Comparison of ENCODE assay signal across 1 cellular context in the genomic region with DNA sequence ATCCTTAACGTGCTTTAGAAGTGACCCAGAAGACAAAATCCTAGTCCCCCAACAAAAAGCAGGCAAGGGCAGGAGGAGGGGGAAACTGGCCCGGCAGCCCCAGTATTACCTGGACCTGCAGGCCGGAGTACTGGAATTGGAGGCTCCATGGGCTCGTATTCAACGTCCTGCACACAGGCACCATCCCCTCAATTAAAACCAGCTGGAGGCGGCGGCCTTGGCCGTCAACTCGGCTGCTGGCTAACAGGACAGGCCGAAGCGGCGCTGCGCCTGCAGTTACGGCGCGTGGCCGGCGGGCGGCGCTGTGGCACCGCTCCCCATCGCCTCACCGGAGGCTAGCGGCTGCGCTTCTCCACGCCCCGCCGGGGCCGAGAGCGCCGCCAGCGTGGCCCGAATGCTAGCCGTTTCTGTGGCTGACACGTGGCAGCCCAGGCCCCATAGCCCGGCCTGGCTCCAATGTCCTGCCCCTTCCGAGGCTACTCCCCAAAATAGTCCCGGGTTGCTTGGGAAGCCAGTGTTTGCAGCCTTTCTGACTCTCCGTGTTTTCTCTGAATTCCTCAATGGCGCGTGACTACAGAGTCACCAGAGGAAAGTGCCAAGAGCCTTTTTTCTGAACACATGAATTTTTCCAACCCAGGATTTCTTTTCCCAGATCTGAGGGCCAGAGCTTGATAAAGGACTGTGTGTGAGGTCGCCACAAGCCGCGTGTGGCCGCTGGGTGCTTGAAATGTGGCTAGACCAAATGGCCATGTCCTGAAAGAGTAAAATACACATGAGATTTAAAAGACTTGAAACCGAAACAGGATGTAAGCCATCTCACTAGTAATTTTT.
A peak's percentile ranks its signal among the peaks of the same experiment; 100 is the strongest.
TF ChIP-seq lines count a peak whose summit lies in the region.

No MANE protein-coding gene starts in this region.

TF ChIP-seq in K562, 482 proteins besides CTCF, POLR2A, EP300 and RAD21 (continued from another document and continues in another):
- TF ChIP-seq, protein P1, sequence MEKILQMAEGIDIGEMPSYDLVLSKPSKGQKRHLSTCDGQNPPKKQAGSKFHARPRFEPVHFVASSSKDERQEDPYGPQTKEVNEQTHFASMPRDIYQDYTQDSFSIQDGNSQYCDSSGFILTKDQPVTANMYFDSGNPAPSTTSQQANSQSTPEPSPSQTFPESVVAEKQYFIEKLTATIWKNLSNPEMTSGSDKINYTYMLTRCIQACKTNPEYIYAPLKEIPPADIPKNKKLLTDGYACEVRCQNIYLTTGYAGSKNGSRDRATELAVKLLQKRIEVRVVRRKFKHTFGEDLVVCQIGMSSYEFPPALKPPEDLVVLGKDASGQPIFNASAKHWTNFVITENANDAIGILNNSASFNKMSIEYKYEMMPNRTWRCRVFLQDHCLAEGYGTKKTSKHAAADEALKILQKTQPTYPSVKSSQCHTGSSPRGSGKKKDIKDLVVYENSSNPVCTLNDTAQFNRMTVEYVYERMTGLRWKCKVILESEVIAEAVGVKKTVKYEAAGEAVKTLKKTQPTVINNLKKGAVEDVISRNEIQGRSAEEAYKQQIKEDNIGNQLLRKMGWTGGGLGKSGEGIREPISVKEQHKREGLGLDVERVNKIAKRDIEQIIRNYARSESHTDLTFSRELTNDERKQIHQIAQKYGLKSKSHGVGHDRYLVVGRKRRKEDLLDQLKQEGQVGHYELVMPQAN (IDR thresholded peaks at IDR 0.05; ENCODE audit: borderline replicate concordance), result peak; percentile 90
- TF ChIP-seq STAT5B (CRISPR knock-in tag; IDR thresholded peaks at IDR 0.05), result no peak
- TF ChIP-seq HDGF (IDR thresholded peaks at IDR 0.05), result no peak
- TF ChIP-seq CBX1 (IDR thresholded peaks at IDR 0.05; ENCODE audit: low read depth), result peak; percentile 66; the same call in 1 of the 2 replicates
- TF ChIP-seq, protein P2, sequence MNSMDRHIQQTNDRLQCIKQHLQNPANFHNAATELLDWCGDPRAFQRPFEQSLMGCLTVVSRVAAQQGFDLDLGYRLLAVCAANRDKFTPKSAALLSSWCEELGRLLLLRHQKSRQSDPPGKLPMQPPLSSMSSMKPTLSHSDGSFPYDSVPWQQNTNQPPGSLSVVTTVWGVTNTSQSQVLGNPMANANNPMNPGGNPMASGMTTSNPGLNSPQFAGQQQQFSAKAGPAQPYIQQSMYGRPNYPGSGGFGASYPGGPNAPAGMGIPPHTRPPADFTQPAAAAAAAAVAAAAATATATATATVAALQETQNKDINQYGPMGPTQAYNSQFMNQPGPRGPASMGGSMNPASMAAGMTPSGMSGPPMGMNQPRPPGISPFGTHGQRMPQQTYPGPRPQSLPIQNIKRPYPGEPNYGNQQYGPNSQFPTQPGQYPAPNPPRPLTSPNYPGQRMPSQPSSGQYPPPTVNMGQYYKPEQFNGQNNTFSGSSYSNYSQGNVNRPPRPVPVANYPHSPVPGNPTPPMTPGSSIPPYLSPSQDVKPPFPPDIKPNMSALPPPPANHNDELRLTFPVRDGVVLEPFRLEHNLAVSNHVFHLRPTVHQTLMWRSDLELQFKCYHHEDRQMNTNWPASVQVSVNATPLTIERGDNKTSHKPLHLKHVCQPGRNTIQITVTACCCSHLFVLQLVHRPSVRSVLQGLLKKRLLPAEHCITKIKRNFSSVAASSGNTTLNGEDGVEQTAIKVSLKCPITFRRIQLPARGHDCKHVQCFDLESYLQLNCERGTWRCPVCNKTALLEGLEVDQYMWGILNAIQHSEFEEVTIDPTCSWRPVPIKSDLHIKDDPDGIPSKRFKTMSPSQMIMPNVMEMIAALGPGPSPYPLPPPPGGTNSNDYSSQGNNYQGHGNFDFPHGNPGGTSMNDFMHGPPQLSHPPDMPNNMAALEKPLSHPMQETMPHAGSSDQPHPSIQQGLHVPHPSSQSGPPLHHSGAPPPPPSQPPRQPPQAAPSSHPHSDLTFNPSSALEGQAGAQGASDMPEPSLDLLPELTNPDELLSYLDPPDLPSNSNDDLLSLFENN (IDR thresholded peaks at IDR 0.05; ENCODE audit: low read depth in 2 of 2, low read length in 2 of 2), result peak in 1 of 2 experiments; percentile 73; a peak in 2 of 4 replicates
- TF ChIP-seq MBD2 (IDR thresholded peaks at IDR 0.05; ENCODE audit: borderline replicate concordance, low read depth), result 0 out of 2 replicates have a peak, but pooled peaks have one; percentile 43
- TF ChIP-seq ZNF76 (CRISPR knock-in tag; IDR thresholded peaks at IDR 0.05; ENCODE audit: borderline replicate concordance), result no peak
- TF ChIP-seq, protein P3, sequence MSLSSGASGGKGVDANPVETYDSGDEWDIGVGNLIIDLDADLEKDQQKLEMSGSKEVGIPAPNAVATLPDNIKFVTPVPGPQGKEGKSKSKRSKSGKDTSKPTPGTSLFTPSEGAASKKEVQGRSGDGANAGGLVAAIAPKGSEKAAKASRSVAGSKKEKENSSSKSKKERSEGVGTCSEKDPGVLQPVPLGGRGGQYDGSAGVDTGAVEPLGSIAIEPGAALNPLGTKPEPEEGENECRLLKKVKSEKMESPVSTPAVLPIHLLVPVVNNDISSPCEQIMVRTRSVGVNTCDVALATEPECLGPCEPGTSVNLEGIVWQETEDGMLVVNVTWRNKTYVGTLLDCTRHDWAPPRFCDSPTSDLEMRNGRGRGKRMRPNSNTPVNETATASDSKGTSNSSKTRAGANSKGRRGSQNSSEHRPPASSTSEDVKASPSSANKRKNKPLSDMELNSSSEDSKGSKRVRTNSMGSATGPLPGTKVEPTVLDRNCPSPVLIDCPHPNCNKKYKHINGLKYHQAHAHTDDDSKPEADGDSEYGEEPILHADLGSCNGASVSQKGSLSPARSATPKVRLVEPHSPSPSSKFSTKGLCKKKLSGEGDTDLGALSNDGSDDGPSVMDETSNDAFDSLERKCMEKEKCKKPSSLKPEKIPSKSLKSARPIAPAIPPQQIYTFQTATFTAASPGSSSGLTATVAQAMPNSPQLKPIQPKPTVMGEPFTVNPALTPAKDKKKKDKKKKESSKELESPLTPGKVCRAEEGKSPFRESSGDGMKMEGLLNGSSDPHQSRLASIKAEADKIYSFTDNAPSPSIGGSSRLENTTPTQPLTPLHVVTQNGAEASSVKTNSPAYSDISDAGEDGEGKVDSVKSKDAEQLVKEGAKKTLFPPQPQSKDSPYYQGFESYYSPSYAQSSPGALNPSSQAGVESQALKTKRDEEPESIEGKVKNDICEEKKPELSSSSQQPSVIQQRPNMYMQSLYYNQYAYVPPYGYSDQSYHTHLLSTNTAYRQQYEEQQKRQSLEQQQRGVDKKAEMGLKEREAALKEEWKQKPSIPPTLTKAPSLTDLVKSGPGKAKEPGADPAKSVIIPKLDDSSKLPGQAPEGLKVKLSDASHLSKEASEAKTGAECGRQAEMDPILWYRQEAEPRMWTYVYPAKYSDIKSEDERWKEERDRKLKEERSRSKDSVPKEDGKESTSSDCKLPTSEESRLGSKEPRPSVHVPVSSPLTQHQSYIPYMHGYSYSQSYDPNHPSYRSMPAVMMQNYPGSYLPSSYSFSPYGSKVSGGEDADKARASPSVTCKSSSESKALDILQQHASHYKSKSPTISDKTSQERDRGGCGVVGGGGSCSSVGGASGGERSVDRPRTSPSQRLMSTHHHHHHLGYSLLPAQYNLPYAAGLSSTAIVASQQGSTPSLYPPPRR (CRISPR knock-in tag; IDR thresholded peaks at IDR 0.05; ENCODE audit: borderline replicate concordance), result peak; percentile 61; the same call in 1 of the 2 replicates
- TF ChIP-seq PCBP2 (IDR thresholded peaks at IDR 0.05; ENCODE audit: low read depth, low read length, poor library complexity, severe bottlenecking), result no peak
- TF ChIP-seq POLR2AphosphoS5 (IDR thresholded peaks at IDR 0.05; ENCODE audit: control insufficient read depth, insufficient read depth, low read depth, low read length), result 0 out of 2 replicates have a peak, but pooled peaks have one; percentile 38
- TF ChIP-seq SP2 (IDR thresholded peaks at IDR 0.05; ENCODE audit: extremely low read depth, low read depth, low read length, poor library complexity, severe bottlenecking), result no peak
- no peak for TF ChIP-seq TCF7L2 (IDR thresholded peaks at IDR 0.05; ENCODE audit: low read depth, low read length)
- no peak for TF ChIP-seq HDAC3 (IDR thresholded peaks at IDR 0.05; ENCODE audit: borderline replicate concordance, partially characterized antibody)
- TF ChIP-seq CHD4 (IDR thresholded peaks at IDR 0.05; ENCODE audit: insufficient read depth, insufficient replicate concordance, low read depth, low read length, poor library complexity, severe bottlenecking), result no peak
- TF ChIP-seq, protein P4, sequence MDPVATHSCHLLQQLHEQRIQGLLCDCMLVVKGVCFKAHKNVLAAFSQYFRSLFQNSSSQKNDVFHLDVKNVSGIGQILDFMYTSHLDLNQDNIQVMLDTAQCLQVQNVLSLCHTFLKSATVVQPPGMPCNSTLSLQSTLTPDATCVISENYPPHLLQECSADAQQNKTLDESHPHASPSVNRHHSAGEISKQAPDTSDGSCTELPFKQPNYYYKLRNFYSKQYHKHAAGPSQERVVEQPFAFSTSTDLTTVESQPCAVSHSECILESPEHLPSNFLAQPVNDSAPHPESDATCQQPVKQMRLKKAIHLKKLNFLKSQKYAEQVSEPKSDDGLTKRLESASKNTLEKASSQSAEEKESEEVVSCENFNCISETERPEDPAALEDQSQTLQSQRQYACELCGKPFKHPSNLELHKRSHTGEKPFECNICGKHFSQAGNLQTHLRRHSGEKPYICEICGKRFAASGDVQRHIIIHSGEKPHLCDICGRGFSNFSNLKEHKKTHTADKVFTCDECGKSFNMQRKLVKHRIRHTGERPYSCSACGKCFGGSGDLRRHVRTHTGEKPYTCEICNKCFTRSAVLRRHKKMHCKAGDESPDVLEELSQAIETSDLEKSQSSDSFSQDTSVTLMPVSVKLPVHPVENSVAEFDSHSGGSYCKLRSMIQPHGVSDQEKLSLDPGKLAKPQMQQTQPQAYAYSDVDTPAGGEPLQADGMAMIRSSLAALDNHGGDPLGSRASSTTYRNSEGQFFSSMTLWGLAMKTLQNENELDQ (CRISPR knock-in tag; IDR thresholded peaks at IDR 0.05; ENCODE audit: borderline replicate concordance), result no peak
- peak; percentile 76; the same call in 1 of the 2 replicates for TF ChIP-seq GABPB1 (CRISPR knock-in tag; IDR thresholded peaks at IDR 0.05)
- TF ChIP-seq ELF4 (CRISPR knock-in tag; IDR thresholded peaks at IDR 0.05), result no peak
- TF ChIP-seq POU5F1 (IDR thresholded peaks at IDR 0.05; ENCODE audit: borderline replicate concordance, low read depth, low read length, partially characterized antibody), result no peak
- no peak for TF ChIP-seq MECOM (CRISPR knock-in tag; IDR thresholded peaks at IDR 0.05)
- no peak; the same call in 1 of the 2 replicates for TF ChIP-seq NCOA1 (IDR thresholded peaks at IDR 0.05; ENCODE audit: low read depth)
- TF ChIP-seq ZFX (CRISPR knock-in tag; IDR thresholded peaks at IDR 0.05), result peak; percentile 97
- TF ChIP-seq PRMT5 (CRISPR knock-in tag; IDR thresholded peaks at IDR 0.05), result no peak
- TF ChIP-seq NRF1 (conservative IDR thresholded peaks at IDR 0.05 in 1 of 2, IDR thresholded peaks at IDR 0.05 in 1 of 2), result peak; percentile 81 to 84
- peak; percentile 20; the same call in 1 of the 2 replicates for TF ChIP-seq KLF16 (IDR thresholded peaks at IDR 0.05)
- peak; percentile 72 for TF ChIP-seq ADNP (tag; IDR thresholded peaks at IDR 0.05)
- TF ChIP-seq CBX5 (IDR thresholded peaks at IDR 0.05; ENCODE audit: borderline replicate concordance, low read depth), result peak; percentile 71; the same call in 1 of the 2 replicates
- TF ChIP-seq ZNF830 (CRISPR knock-in tag; IDR thresholded peaks at IDR 0.05), result no peak
- TF ChIP-seq TEAD1 (CRISPR knock-in tag; IDR thresholded peaks at IDR 0.05), result peak; percentile 50 to 96; a peak in 3 of 4 replicates
- TF ChIP-seq ATF1 (CRISPR knock-in tag; IDR thresholded peaks at IDR 0.05), result no peak
- TF ChIP-seq ATF1 (tag; IDR thresholded peaks at IDR 0.05), result peak; percentile 84
- TF ChIP-seq CEBPG (CRISPR knock-in tag; IDR thresholded peaks at IDR 0.05), result no peak
- no peak for TF ChIP-seq CEBPG (tag; conservative IDR thresholded peaks at IDR 0.05 in 1 of 2, IDR thresholded peaks at IDR 0.05 in 1 of 2)
- TF ChIP-seq, protein P5, sequence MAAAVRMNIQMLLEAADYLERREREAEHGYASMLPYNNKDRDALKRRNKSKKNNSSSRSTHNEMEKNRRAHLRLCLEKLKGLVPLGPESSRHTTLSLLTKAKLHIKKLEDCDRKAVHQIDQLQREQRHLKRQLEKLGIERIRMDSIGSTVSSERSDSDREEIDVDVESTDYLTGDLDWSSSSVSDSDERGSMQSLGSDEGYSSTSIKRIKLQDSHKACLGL (CRISPR knock-in tag; IDR thresholded peaks at IDR 0.05; ENCODE audit: borderline replicate concordance, poor library complexity, severe bottlenecking), result peak; percentile 84
- no peak for TF ChIP-seq CEBPB (tag; IDR thresholded peaks at IDR 0.05)
- peak; percentile 56; the same call in 1 of the 2 replicates for TF ChIP-seq ZBTB7A (IDR thresholded peaks at IDR 0.05; ENCODE audit: borderline replicate concordance, control insufficient read depth, low read depth, low read length)
- TF ChIP-seq, protein P6, sequence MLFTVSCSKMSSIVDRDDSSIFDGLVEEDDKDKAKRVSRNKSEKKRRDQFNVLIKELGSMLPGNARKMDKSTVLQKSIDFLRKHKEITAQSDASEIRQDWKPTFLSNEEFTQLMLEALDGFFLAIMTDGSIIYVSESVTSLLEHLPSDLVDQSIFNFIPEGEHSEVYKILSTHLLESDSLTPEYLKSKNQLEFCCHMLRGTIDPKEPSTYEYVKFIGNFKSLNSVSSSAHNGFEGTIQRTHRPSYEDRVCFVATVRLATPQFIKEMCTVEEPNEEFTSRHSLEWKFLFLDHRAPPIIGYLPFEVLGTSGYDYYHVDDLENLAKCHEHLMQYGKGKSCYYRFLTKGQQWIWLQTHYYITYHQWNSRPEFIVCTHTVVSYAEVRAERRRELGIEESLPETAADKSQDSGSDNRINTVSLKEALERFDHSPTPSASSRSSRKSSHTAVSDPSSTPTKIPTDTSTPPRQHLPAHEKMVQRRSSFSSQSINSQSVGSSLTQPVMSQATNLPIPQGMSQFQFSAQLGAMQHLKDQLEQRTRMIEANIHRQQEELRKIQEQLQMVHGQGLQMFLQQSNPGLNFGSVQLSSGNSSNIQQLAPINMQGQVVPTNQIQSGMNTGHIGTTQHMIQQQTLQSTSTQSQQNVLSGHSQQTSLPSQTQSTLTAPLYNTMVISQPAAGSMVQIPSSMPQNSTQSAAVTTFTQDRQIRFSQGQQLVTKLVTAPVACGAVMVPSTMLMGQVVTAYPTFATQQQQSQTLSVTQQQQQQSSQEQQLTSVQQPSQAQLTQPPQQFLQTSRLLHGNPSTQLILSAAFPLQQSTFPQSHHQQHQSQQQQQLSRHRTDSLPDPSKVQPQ (CRISPR knock-in tag; IDR thresholded peaks at IDR 0.05; ENCODE audit: borderline replicate concordance), result peak; percentile 9; the same call in 1 of the 2 replicates
- peak; percentile 69; the same call in 1 of the 2 replicates for TF ChIP-seq TAF7 (tag; IDR thresholded peaks at IDR 0.05)
- no peak for TF ChIP-seq MED1 (CRISPR knock-in tag; IDR thresholded peaks at IDR 0.05; ENCODE audit: borderline replicate concordance)
- TF ChIP-seq, protein P7, sequence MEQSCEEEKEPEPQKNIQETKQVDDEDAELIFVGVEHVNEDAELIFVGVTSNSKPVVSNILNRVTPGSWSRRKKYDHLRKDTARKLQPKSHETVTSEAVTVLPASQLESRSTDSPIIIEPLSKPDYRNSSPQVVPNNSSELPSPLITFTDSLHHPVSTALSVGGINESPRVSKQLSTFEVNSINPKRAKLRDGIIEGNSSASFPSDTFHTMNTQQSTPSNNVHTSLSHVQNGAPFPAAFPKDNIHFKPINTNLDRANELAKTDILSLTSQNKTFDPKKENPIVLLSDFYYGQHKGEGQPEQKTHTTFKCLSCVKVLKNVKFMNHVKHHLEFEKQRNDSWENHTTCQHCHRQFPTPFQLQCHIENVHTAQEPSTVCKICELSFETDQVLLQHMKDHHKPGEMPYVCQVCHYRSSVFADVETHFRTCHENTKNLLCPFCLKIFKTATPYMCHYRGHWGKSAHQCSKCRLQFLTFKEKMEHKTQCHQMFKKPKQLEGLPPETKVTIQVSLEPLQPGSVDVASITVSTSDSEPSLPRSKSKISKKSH (CRISPR knock-in tag; IDR thresholded peaks at IDR 0.05), result no peak
- TF ChIP-seq ZNF445 (CRISPR knock-in tag; IDR thresholded peaks at IDR 0.05; ENCODE audit: low read depth), result no peak
